In the genomic region with DNA sequence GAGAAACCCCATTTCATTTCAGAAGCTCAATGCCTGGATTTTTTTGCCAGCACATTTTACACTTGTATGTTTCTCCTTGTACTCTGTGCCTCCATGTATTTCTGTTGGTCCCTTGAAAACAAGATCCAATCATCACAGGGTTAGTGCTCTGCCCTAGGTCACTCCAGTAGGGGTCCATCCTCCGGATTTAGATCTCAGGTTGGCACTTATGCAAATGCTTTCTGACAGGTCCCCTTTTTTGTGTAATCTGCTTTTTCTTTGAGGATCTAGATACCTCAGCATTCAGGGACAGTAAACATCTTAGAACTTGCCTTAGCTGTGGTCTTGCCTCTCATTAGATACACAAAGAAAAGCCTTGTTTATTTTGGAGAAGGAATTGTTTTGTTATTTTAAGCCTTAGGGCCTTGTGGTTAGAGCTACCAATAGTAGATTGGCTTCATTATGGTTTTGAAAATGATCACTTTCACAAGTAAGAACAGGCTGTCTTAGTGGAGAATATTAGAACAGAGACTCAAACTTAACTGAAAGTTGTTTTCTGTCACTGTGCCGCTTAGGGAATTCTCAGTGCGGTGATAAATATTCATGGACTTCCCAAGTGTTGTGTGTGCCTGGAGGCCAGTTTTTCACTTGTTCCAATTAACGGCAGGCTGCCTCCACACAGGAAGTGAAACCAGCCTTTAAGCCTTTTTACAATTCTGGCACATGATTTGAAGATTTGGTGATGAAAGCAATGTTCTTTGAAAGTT, we compare ENCODE assay signal across 1 cellular context.
TF ChIP-seq lines count a peak whose summit lies in the region.

No MANE protein-coding gene starts in this region.

TF ChIP-seq in HEK293, 187 proteins besides CTCF, POLR2A, EP300 and RAD21 (continued from another document):
- TF ChIP-seq, protein P1, sequence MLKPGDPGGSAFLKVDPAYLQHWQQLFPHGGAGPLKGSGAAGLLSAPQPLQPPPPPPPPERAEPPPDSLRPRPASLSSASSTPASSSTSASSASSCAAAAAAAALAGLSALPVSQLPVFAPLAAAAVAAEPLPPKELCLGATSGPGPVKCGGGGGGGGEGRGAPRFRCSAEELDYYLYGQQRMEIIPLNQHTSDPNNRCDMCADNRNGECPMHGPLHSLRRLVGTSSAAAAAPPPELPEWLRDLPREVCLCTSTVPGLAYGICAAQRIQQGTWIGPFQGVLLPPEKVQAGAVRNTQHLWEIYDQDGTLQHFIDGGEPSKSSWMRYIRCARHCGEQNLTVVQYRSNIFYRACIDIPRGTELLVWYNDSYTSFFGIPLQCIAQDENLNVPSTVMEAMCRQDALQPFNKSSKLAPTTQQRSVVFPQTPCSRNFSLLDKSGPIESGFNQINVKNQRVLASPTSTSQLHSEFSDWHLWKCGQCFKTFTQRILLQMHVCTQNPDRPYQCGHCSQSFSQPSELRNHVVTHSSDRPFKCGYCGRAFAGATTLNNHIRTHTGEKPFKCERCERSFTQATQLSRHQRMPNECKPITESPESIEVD (tag by site-specific recombination; IDR thresholded peaks at IDR 0.05), result peak; percentile 90
- peak; percentile 27; the same call in 1 of the 2 replicates for TF ChIP-seq IKZF3 (tag by site-specific recombination; IDR thresholded peaks at IDR 0.05)
TF ChIP-seq in HEK293: peak in this region for 9.
